In the genomic region with DNA sequence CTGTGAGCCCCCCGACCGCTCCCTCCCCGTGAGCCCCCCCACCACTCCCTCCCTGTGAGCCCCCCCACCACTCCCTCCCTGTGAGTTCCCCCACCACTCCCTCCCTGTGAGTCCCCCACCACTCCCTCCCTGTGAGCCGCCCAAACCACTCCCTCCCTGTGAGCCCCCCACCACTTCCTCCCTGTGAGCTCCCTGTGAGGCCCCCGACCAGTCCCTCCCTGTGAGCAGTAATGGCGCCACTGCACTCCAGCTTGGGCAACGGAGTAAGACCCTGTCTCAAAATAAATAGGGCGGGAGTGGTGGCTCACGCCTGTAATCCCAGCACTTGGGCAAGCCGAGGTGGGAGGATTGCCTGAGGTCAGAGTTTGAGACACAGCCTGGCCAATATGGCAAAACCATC, we compare ENCODE assay signal across 23 cellular contexts. TPM values are rescaled to one million over a fixed set of nuclear protein-coding genes. Genes with fewer than 3 reads are reported as not detected.
DNase-seq lines count a peak whose midpoint lies in the region; ATAC-seq, FAIRE-seq and TF ChIP-seq lines count a peak whose summit lies in the region.
"Had no signal": no experiment of that assay in that cellular context is flagged by ENCODE, and none has a peak within 500 bp of the region (broad histone marks: within the 10 kb centered on the region; RNA-seq: fewer than 3 reads in every experiment).

No MANE protein-coding gene starts in this region.

- H3K4me3 ChIP-seq in HepG2 (replicated peaks in 1 of 3; ENCODE audit: insufficient read depth in 1 of 3, low read depth in 2 of 3, low read length in 3 of 3) (no peak overlapping the region), right lobe of liver (no peak overlapping the region), mesendoderm (ENCODE audit: low read length) (no peak overlapping the region), SJCRH30 (no peak overlapping the region), Peyer's patch (no peak overlapping the region)
- H3K4me3 ChIP-seq: GM23248, HAP-1 had no signal

- H3K4me2 ChIP-seq in HepG2 (ENCODE audit: low read depth, low read length), result no peak overlapping the region
- H3K4me2 ChIP-seq in mesendoderm (ENCODE audit: low read length), result no peak overlapping the region

- no peak overlapping the region for H4K8ac ChIP-seq in mesendoderm (ENCODE audit: low read depth, low read length)

- ATAC-seq in HepG2, result no peak
- no peak for ATAC-seq in right lobe of liver

- H3K79me2 ChIP-seq in HepG2 (ENCODE audit: insufficient read depth, low read length) (no peaks in the 10 kb centered on the region), mesendoderm (ENCODE audit: control insufficient read depth, insufficient read depth, low read length) (no peaks in the 10 kb centered on the region)

- TF ChIP-seq EP300 in HepG2 (IDR thresholded peaks at IDR 0.05; ENCODE audit: low read depth in 2 of 2, low read length in 2 of 2), result no peak
- TF ChIP-seq EP300 in HepG2 (CRISPR knock-in tag; IDR thresholded peaks at IDR 0.05; ENCODE audit: borderline replicate concordance), result no peak

- in situ Hi-C loops in HepG2 (cut with HindIII; ENCODE audit: extremely low pct_ligation_motif_present, low pct_unique_long_range_greater_than_20kb), result no loop called here

- H4K5ac ChIP-seq in mesendoderm (ENCODE audit: low read length), result no peak overlapping the region

- no peaks in the 10 kb centered on the region for H4K20me1 ChIP-seq in HepG2 (ENCODE audit: insufficient read depth, low read length)

- no TSS peak for BruUV-seq in HepG2 (replicated peaks; lab: Mats Ljungman, UMichigan)

- no peaks in the 10 kb centered on the region for H3K9me3 ChIP-seq in HepG2 (ENCODE audit: low read length)
- no peaks in the 10 kb centered on the region for H3K9me3 ChIP-seq in right lobe of liver
- no peaks in the 10 kb centered on the region for H3K9me3 ChIP-seq in SJCRH30 (replicated peaks)
- no peaks in the 10 kb centered on the region for H3K9me3 ChIP-seq in Peyer's patch
- H3K9me3 ChIP-seq: BE2C, Caco-2, HAP-1 had no signal

- H2BK15ac ChIP-seq in mesendoderm (replicated peaks; ENCODE audit: low read depth), result no peak overlapping the region

- 88% methylated on average over 10 of the region's 10 CpGs for WGBS in HepG2 (ENCODE audit: low lambda C conversion rate)
- 68% methylated on average over 10 of the region's 10 CpGs for WGBS in right lobe of liver (ENCODE audit: insufficient coverage, low coverage, low lambda C conversion rate, missing lambda C conversion rate)
- no CpG with 5 or more reads among the region's 10 CpGs for WGBS in mesendoderm (ENCODE audit: extremely low coverage, insufficient coverage, low lambda C conversion rate)

- no peak overlapping the region for H2BK5ac ChIP-seq in mesendoderm (ENCODE audit: low read length)

- H3K27me3 ChIP-seq in HepG2 (ENCODE audit: control insufficient read depth in 1 of 2, insufficient read depth in 2 of 2, low read length in 2 of 2), result no peaks in the 10 kb centered on the region
- H3K27me3 ChIP-seq in right lobe of liver, result no peaks in the 10 kb centered on the region
- H3K27me3 ChIP-seq in mesendoderm (ENCODE audit: insufficient read depth, low read length, poor library complexity), result no peaks in the 10 kb centered on the region
- H3K27me3 ChIP-seq in SJCRH30, result no peaks in the 10 kb centered on the region
- no peaks in the 10 kb centered on the region for H3K27me3 ChIP-seq in Peyer's patch
- H3K27me3 ChIP-seq: BE2C had no signal

- H3K18ac ChIP-seq in mesendoderm (ENCODE audit: low read length), result no peak overlapping the region

- intact Hi-C loops in HepG2 (cut with micrococcal nuclease; ENCODE audit: unreplicated experiment) (loop anchor here (10.0 kb wide), 1 partner anchor 55 kb away; a partner anchor contains a TSS), right lobe of liver (cut with DNase I) (no loop called here)

- H3K23ac ChIP-seq in mesendoderm (ENCODE audit: low read length), result no peak overlapping the region

- H2BK120ac ChIP-seq in mesendoderm (ENCODE audit: low read depth, low read length), result no peak overlapping the region

- no peak overlapping the region for H2AK5ac ChIP-seq in mesendoderm (ENCODE audit: low read length)

- H3K9ac ChIP-seq in HepG2 (ENCODE audit: insufficient read depth, low read depth, low read length), result no peak overlapping the region
- H3K9ac ChIP-seq in mesendoderm (ENCODE audit: low read length), result no peak overlapping the region
- H3K9ac ChIP-seq: GM23248 had no signal

- TF ChIP-seq POLR2A in HepG2 (IDR thresholded peaks at IDR 0.05; ENCODE audit: insufficient read depth in 1 of 2, low read depth in 2 of 2, low read length in 2 of 2) (no peak), right lobe of liver (IDR thresholded peaks at IDR 0.05) (no peak), Peyer's patch (IDR thresholded peaks at IDR 0.05) (no peak)

- POLR2A ChIA-PET in HepG2 (lab: Yijun Ruan, JAX), result no interaction called here

- H3K36me3 ChIP-seq in HepG2 (replicated peaks in 1 of 2; ENCODE audit: control insufficient read depth in 1 of 2, insufficient read depth in 2 of 2, low read length in 2 of 2), result peaks cover 5 to 13% of the 10 kb centered on the region in 2 experiments; a peak in 3 of 5 replicates
- no peaks in the 10 kb centered on the region for H3K36me3 ChIP-seq in right lobe of liver
- no peaks in the 10 kb centered on the region for H3K36me3 ChIP-seq in mesendoderm (ENCODE audit: control insufficient read depth, insufficient read depth, low read length)
- no peaks in the 10 kb centered on the region for H3K36me3 ChIP-seq in SJCRH30
- peaks cover 0 to 5% (median 0%) of the 10 kb centered on the region in 3 donors for H3K36me3 ChIP-seq in Peyer's patch
- H3K36me3 ChIP-seq: BE2C, HAP-1 had no signal

- CTCF ChIA-PET in HepG2 (lab: Yijun Ruan, JAX; ENCODE audit: low intra/inter-chr PET ratio, low total read pairs), result no interaction called here

- H3K4me1 ChIP-seq in HepG2 (ENCODE audit: insufficient read depth, low read length) (peaks cover 43% of the 10 kb centered on the region), right lobe of liver (no peaks in the 10 kb centered on the region), mesendoderm (ENCODE audit: control insufficient read depth, low read depth, low read length) (no peaks in the 10 kb centered on the region), SJCRH30 (no peaks in the 10 kb centered on the region), Peyer's patch (peaks cover 0 to 7% (median 0%) of the 10 kb centered on the region in 4 donors)
- H3K4me1 ChIP-seq: BE2C, Caco-2, HAP-1 had no signal

- no peak for TF ChIP-seq RAD21 in HepG2 (CRISPR knock-in tag; IDR thresholded peaks at IDR 0.05)

- FAIRE-seq in HepG2 (lab: Jason Lieb, UNC), result no peak
- FAIRE-seq: A204.1, D721Med, GM12892, GM18507 had no signal

- H3K79me1 ChIP-seq in mesendoderm (ENCODE audit: low read length), result no peaks in the 10 kb centered on the region

- TF ChIP-seq CTCF in HepG2 (CRISPR knock-in tag; IDR thresholded peaks at IDR 0.05) (no peak), right lobe of liver (IDR thresholded peaks at IDR 0.05) (no peak), Peyer's patch (IDR thresholded peaks at IDR 0.05) (no peak)

- H3K4ac ChIP-seq in mesendoderm (ENCODE audit: low read depth, low read length), result no peak overlapping the region

- H3K56ac ChIP-seq in mesendoderm (ENCODE audit: low read length), result no peak overlapping the region

- no peak overlapping the region for H2AFZ ChIP-seq in HepG2 (ENCODE audit: low read length)
- H2AFZ ChIP-seq: GM23248 had no signal

- no peak for DNase-seq in HepG2 (ENCODE audit: low spot score)
- DNase-seq in right lobe of liver, result no peak
- DNase-seq in NCI-H69 (lab: John Stamatoyannopoulos, UW), result peak; percentile 38
- peak; percentile 45 for DNase-seq in mesendoderm
- no peak for DNase-seq in SJCRH30
- DNase-seq in activated CD4-positive, alpha-beta T cell treated with anti-CD3 and anti-CD28 coated beads for 1 hour, result no peak
- DNase-seq in Peyer's patch, result no peak
- DNase-seq: ACHN; BE2C; Caco-2; CD4-positive, alpha-beta T cell; GDM1; GM23248; IMR-90 had no signal

- no peak overlapping the region for H3K27ac ChIP-seq in HepG2 (ENCODE audit: extremely low read length, insufficient read depth, low read length)
- H3K27ac ChIP-seq in right lobe of liver, result no peak overlapping the region
- no peak overlapping the region for H3K27ac ChIP-seq in mesendoderm (ENCODE audit: low read depth, low read length)
- no peak overlapping the region for H3K27ac ChIP-seq in SJCRH30
- H3K27ac ChIP-seq in Peyer's patch, result no peak overlapping the region
- H3K27ac ChIP-seq: C4-2B, GM23248 had no signal

RNA-seq across cellular contexts. Expression of a gene that starts 9.9 kb away (rescaled TPM):
- 1.3 and 4.4 TPM in 2 replicates for total RNA-seq in HepG2 (2016; rRNA removed; fragmentation: Illumina TruSeq; extraction: Trizol)
- total RNA-seq in HepG2 (2016; cell fraction: cytosol; rRNA removed; fragmentation: Illumina TruSeq; extraction: Trizol; ENCODE audit: low read depth), result 3.4 and 3.5 TPM in 2 replicates
- total RNA-seq in HepG2 (2016; cell fraction: insoluble cytoplasmic fraction; rRNA removed; fragmentation: Illumina TruSeq; extraction: Trizol), result 2.5 and 6.4 TPM in 2 replicates
- total RNA-seq in HepG2 (2016; cell fraction: membrane; rRNA removed; fragmentation: Illumina TruSeq; extraction: Trizol), result 1.7 and 2.0 TPM in 2 replicates
- total RNA-seq in HepG2 (2016; cell fraction: nucleus; rRNA removed; fragmentation: Illumina TruSeq; extraction: Trizol), result 7.8 and 9.7 TPM in 2 replicates
- 32.4 and 41.2 TPM in 2 replicates for polyA plus RNA-seq in HepG2 (2011; rRNA removed)
- polyA plus RNA-seq in HepG2 (2011; cell fraction: cytosol; rRNA removed), result 27.7 and 35.9 TPM in 2 replicates
- 316 and 410 TPM in 2 replicates for polyA plus RNA-seq in HepG2 (2011; cell fraction: nucleus; rRNA removed)
- polyA plus RNA-seq in HepG2 (2012), result 29.1 and 29.7 TPM in 2 replicates
- 0.23 and 0.72 TPM in 2 replicates for polyA plus RNA-seq in HepG2 (2016; cell fraction: cytosol; fragmentation: Illumina TruSeq; extraction: Trizol; ENCODE audit: low read depth)
- 1.6 and 2.2 TPM in 2 replicates for polyA plus RNA-seq in HepG2 (2016; cell fraction: insoluble cytoplasmic fraction; fragmentation: Illumina TruSeq; extraction: Trizol; ENCODE audit: low read depth)
- polyA plus RNA-seq in HepG2 (2016; cell fraction: membrane; fragmentation: Illumina TruSeq; extraction: Trizol; ENCODE audit: low read depth), result 0.54 and 0.71 TPM in 2 replicates
- 25.9 and 28.7 TPM in 2 replicates for polyA plus RNA-seq in HepG2 (2016; cell fraction: nucleus; fragmentation: Illumina TruSeq; extraction: Trizol; ENCODE audit: insufficient read depth, low read depth)
- 20.1 and 68.5 TPM in 2 replicates for polyA minus RNA-seq in HepG2 (2011; rRNA and poly(A)+ RNA removed; ENCODE audit: low replicate concordance)
- 20.8 and 23.1 TPM in 2 replicates for polyA minus RNA-seq in HepG2 (2011; cell fraction: cytosol; rRNA and poly(A)+ RNA removed)
- polyA minus RNA-seq in HepG2 (2011; cell fraction: nucleus; rRNA and poly(A)+ RNA removed), result 41.6 and 44.5 TPM in 2 replicates
- total RNA-seq in right lobe of liver, result 10 to 100 TPM in 3 of 6 experiments, 1 to 10 TPM in 3; 4.8 to 14.6 (median 9.1) TPM
- polyA plus RNA-seq in mesendoderm (2013, experiment 1 of 2), result 3.9 TPM
- polyA plus RNA-seq in mesendoderm (2013, experiment 2 of 2), result 4.4 TPM
- total RNA-seq in SJCRH30 (2014; rRNA removed; shearing (Covaris generic)), result 7.8 and 11.0 TPM in 2 replicates
- total RNA-seq in Peyer's patch, result 100 to 1,000 TPM in 1 of 4 donors, 10 to 100 TPM in 3; 30.1 to 162 (median 72.1) TPM

RNA-seq across cellular contexts. Expression of a gene that starts 17.1 kb away (rescaled TPM):
- 0.48 and 0.84 TPM in 2 replicates for total RNA-seq in HepG2 (2016; rRNA removed; fragmentation: Illumina TruSeq; extraction: Trizol)
- 0.35 and 0.51 TPM in 2 replicates for total RNA-seq in HepG2 (2016; cell fraction: cytosol; rRNA removed; fragmentation: Illumina TruSeq; extraction: Trizol; ENCODE audit: low read depth)
- total RNA-seq in HepG2 (2016; cell fraction: insoluble cytoplasmic fraction; rRNA removed; fragmentation: Illumina TruSeq; extraction: Trizol), result 0.16 and 0.50 TPM in 2 replicates
- total RNA-seq in HepG2 (2016; cell fraction: membrane; rRNA removed; fragmentation: Illumina TruSeq; extraction: Trizol), result 0.38 and 0.40 TPM in 2 replicates
- total RNA-seq in HepG2 (2016; cell fraction: nucleus; rRNA removed; fragmentation: Illumina TruSeq; extraction: Trizol), result 0.28 and 0.63 TPM in 2 replicates
- polyA plus RNA-seq in HepG2 (2011; rRNA removed), result 32.0 and 40.3 TPM in 2 replicates
- polyA plus RNA-seq in HepG2 (2011; cell fraction: cytosol; rRNA removed), result 17.7 and 31.9 TPM in 2 replicates
- 222 and 325 TPM in 2 replicates for polyA plus RNA-seq in HepG2 (2011; cell fraction: nucleus; rRNA removed)
- polyA plus RNA-seq in HepG2 (2012), result 21.8 and 23.4 TPM in 2 replicates
- not detected in 2 replicates for polyA plus RNA-seq in HepG2 (2016; cell fraction: cytosol; fragmentation: Illumina TruSeq; extraction: Trizol; ENCODE audit: low read depth)
- 0.41 and 0.69 TPM in 2 replicates for polyA plus RNA-seq in HepG2 (2016; cell fraction: insoluble cytoplasmic fraction; fragmentation: Illumina TruSeq; extraction: Trizol; ENCODE audit: low read depth)
- polyA plus RNA-seq in HepG2 (2016; cell fraction: membrane; fragmentation: Illumina TruSeq; extraction: Trizol; ENCODE audit: low read depth), result not detected in 2 replicates
- polyA plus RNA-seq in HepG2 (2016; cell fraction: nucleus; fragmentation: Illumina TruSeq; extraction: Trizol; ENCODE audit: insufficient read depth, low read depth), result 1.5 TPM in 2 replicates
- polyA minus RNA-seq in HepG2 (2011; rRNA and poly(A)+ RNA removed; ENCODE audit: low replicate concordance), result 18.3 and 37.9 TPM in 2 replicates
- polyA minus RNA-seq in HepG2 (2011; cell fraction: cytosol; rRNA and poly(A)+ RNA removed), result 19.3 and 20.1 TPM in 2 replicates
- 25.0 and 29.0 TPM in 2 replicates for polyA minus RNA-seq in HepG2 (2011; cell fraction: nucleus; rRNA and poly(A)+ RNA removed)
- 1 to 10 TPM; 4.2 to 10.0 (median 7.3) TPM for total RNA-seq in right lobe of liver
- polyA plus RNA-seq in mesendoderm (2013, experiment 1 of 2), result 7.9 TPM
- polyA plus RNA-seq in mesendoderm (2013, experiment 2 of 2), result 8.0 TPM
- 2.9 TPM in 2 replicates for total RNA-seq in SJCRH30 (2014; rRNA removed; shearing (Covaris generic))
- total RNA-seq in Peyer's patch, result 100 to 1,000 TPM in 2 of 4 donors, 10 to 100 TPM in 2; 82.6 to 187 (median 118) TPM

RNA-seq across cellular contexts. Expression of a gene that starts 23.4 kb away (rescaled TPM):
- total RNA-seq in HepG2 (2016; rRNA removed; fragmentation: Illumina TruSeq; extraction: Trizol), result 70.0 and 84.5 TPM in 2 replicates
- 29.8 and 31.9 TPM in 2 replicates for total RNA-seq in HepG2 (2016; cell fraction: cytosol; rRNA removed; fragmentation: Illumina TruSeq; extraction: Trizol; ENCODE audit: low read depth)
- total RNA-seq in HepG2 (2016; cell fraction: insoluble cytoplasmic fraction; rRNA removed; fragmentation: Illumina TruSeq; extraction: Trizol), result 66.1 and 74.6 TPM in 2 replicates
- total RNA-seq in HepG2 (2016; cell fraction: membrane; rRNA removed; fragmentation: Illumina TruSeq; extraction: Trizol), result 70.9 and 77.3 TPM in 2 replicates
- total RNA-seq in HepG2 (2016; cell fraction: nucleus; rRNA removed; fragmentation: Illumina TruSeq; extraction: Trizol), result 37.1 and 39.3 TPM in 2 replicates
- polyA plus RNA-seq in HepG2 (2011; rRNA removed), result 58.1 and 63.6 TPM in 2 replicates
- polyA plus RNA-seq in HepG2 (2011; cell fraction: cytosol; rRNA removed), result 71.9 and 76.4 TPM in 2 replicates
- polyA plus RNA-seq in HepG2 (2011; cell fraction: nucleus; rRNA removed), result 59.2 and 73.6 TPM in 2 replicates
- polyA plus RNA-seq in HepG2 (2012), result 37.6 and 46.6 TPM in 2 replicates
- polyA plus RNA-seq in HepG2 (2016; cell fraction: cytosol; fragmentation: Illumina TruSeq; extraction: Trizol; ENCODE audit: low read depth), result 36.8 and 41.0 TPM in 2 replicates
- polyA plus RNA-seq in HepG2 (2016; cell fraction: insoluble cytoplasmic fraction; fragmentation: Illumina TruSeq; extraction: Trizol; ENCODE audit: low read depth), result 82.0 and 114 TPM in 2 replicates
- 75.2 and 79.7 TPM in 2 replicates for polyA plus RNA-seq in HepG2 (2016; cell fraction: membrane; fragmentation: Illumina TruSeq; extraction: Trizol; ENCODE audit: low read depth)
- polyA plus RNA-seq in HepG2 (2016; cell fraction: nucleus; fragmentation: Illumina TruSeq; extraction: Trizol; ENCODE audit: insufficient read depth, low read depth), result 90.2 and 93.1 TPM in 2 replicates
- 84.2 and 138 TPM in 2 replicates for polyA minus RNA-seq in HepG2 (2011; rRNA and poly(A)+ RNA removed; ENCODE audit: low replicate concordance)
- 122 and 138 TPM in 2 replicates for polyA minus RNA-seq in HepG2 (2011; cell fraction: cytosol; rRNA and poly(A)+ RNA removed)
- polyA minus RNA-seq in HepG2 (2011; cell fraction: nucleus; rRNA and poly(A)+ RNA removed), result 21.5 and 28.6 TPM in 2 replicates
- total RNA-seq in right lobe of liver, result 10 to 100 TPM; 16.4 to 53.8 (median 22.2) TPM
- polyA plus RNA-seq in mesendoderm (2013, experiment 1 of 2), result 595 TPM
- 606 TPM for polyA plus RNA-seq in mesendoderm (2013, experiment 2 of 2)
- total RNA-seq in SJCRH30 (2014; rRNA removed; shearing (Covaris generic)), result 87.2 and 91.4 TPM in 2 replicates
- 10 to 100 TPM; 20.6 to 47.0 (median 22.6) TPM for total RNA-seq in Peyer's patch

RNA-seq across cellular contexts. Expression of a gene that starts 28.5 kb away (rescaled TPM):
- total RNA-seq in HepG2 (2016; rRNA removed; fragmentation: Illumina TruSeq; extraction: Trizol) (under 0.01 TPM in 1 of 2 replicates, not detected in the other), right lobe of liver (not detected), Peyer's patch (not detected)
- under 0.01 TPM in 2 replicates for total RNA-seq in HepG2 (2016; cell fraction: cytosol; rRNA removed; fragmentation: Illumina TruSeq; extraction: Trizol; ENCODE audit: low read depth)
- total RNA-seq in HepG2 (2016; cell fraction: insoluble cytoplasmic fraction; rRNA removed; fragmentation: Illumina TruSeq; extraction: Trizol), result under 0.01 TPM in 1 of 2 replicates, not detected in the other
- total RNA-seq in HepG2 (2016; cell fraction: membrane; rRNA removed; fragmentation: Illumina TruSeq; extraction: Trizol), result under 0.01 TPM in 1 of 2 replicates, not detected in the other
- total RNA-seq in HepG2 (2016; cell fraction: nucleus; rRNA removed; fragmentation: Illumina TruSeq; extraction: Trizol), result not detected in 2 replicates
- not detected in 2 replicates for polyA plus RNA-seq in HepG2 (2011; rRNA removed)
- polyA plus RNA-seq in HepG2 (2011; cell fraction: cytosol; rRNA removed), result not detected in 2 replicates
- polyA plus RNA-seq in HepG2 (2011; cell fraction: nucleus; rRNA removed), result not detected in 2 replicates
- polyA plus RNA-seq in HepG2 (2012), result not detected in 2 replicates
- not detected in 2 replicates for polyA plus RNA-seq in HepG2 (2016; cell fraction: cytosol; fragmentation: Illumina TruSeq; extraction: Trizol; ENCODE audit: low read depth)
- not detected in 2 replicates for polyA plus RNA-seq in HepG2 (2016; cell fraction: insoluble cytoplasmic fraction; fragmentation: Illumina TruSeq; extraction: Trizol; ENCODE audit: low read depth)
- not detected in 2 replicates for polyA plus RNA-seq in HepG2 (2016; cell fraction: membrane; fragmentation: Illumina TruSeq; extraction: Trizol; ENCODE audit: low read depth)
- polyA plus RNA-seq in HepG2 (2016; cell fraction: nucleus; fragmentation: Illumina TruSeq; extraction: Trizol; ENCODE audit: insufficient read depth, low read depth), result not detected in 2 replicates
- under 0.01 TPM in 1 of 2 replicates, not detected in the other for polyA minus RNA-seq in HepG2 (2011; rRNA and poly(A)+ RNA removed; ENCODE audit: low replicate concordance)
- under 0.01 TPM in 1 of 2 replicates, not detected in the other for polyA minus RNA-seq in HepG2 (2011; cell fraction: cytosol; rRNA and poly(A)+ RNA removed)
- not detected in 2 replicates for polyA minus RNA-seq in HepG2 (2011; cell fraction: nucleus; rRNA and poly(A)+ RNA removed)
- polyA plus RNA-seq in mesendoderm (2013, experiment 1 of 2), result not detected
- polyA plus RNA-seq in mesendoderm (2013, experiment 2 of 2), result not detected
- not detected in 2 replicates for total RNA-seq in SJCRH30 (2014; rRNA removed; shearing (Covaris generic))
- total RNA-seq: Caco-2; CD4-positive, alpha-beta T cell; Daoy; GM23248; H4; HT-29; IMR-90 had no signal
- polyA plus RNA-seq: GM23248, IMR-90 had no signal

RNA-seq across cellular contexts. Expression of a gene that starts 28.9 kb away (rescaled TPM):
- total RNA-seq in HepG2 (2016; rRNA removed; fragmentation: Illumina TruSeq; extraction: Trizol) (20.5 and 64.7 TPM in 2 replicates), right lobe of liver (100 to 1,000 TPM in 2 of 6 experiments, 10 to 100 TPM in 4; 82.6 to 180 (median 93.2) TPM), Peyer's patch (100 to 1,000 TPM; 287 to 409 (median 366) TPM)
- total RNA-seq in HepG2 (2016; cell fraction: cytosol; rRNA removed; fragmentation: Illumina TruSeq; extraction: Trizol; ENCODE audit: low read depth), result 30.1 and 37.5 TPM in 2 replicates
- total RNA-seq in HepG2 (2016; cell fraction: insoluble cytoplasmic fraction; rRNA removed; fragmentation: Illumina TruSeq; extraction: Trizol), result 17.1 and 68.9 TPM in 2 replicates
- 50.5 and 59.4 TPM in 2 replicates for total RNA-seq in HepG2 (2016; cell fraction: membrane; rRNA removed; fragmentation: Illumina TruSeq; extraction: Trizol)
- 58.0 and 76.3 TPM in 2 replicates for total RNA-seq in HepG2 (2016; cell fraction: nucleus; rRNA removed; fragmentation: Illumina TruSeq; extraction: Trizol)
- 164 and 232 TPM in 2 replicates for polyA plus RNA-seq in HepG2 (2011; rRNA removed)
- 108 and 161 TPM in 2 replicates for polyA plus RNA-seq in HepG2 (2011; cell fraction: cytosol; rRNA removed)
- polyA plus RNA-seq in HepG2 (2011; cell fraction: nucleus; rRNA removed), result 1,157 and 1,454 TPM in 2 replicates
- 55.1 and 79.6 TPM in 2 replicates for polyA plus RNA-seq in HepG2 (2012)
- polyA plus RNA-seq in HepG2 (2016; cell fraction: cytosol; fragmentation: Illumina TruSeq; extraction: Trizol; ENCODE audit: low read depth), result 28.3 and 31.6 TPM in 2 replicates
- 28.7 and 28.8 TPM in 2 replicates for polyA plus RNA-seq in HepG2 (2016; cell fraction: insoluble cytoplasmic fraction; fragmentation: Illumina TruSeq; extraction: Trizol; ENCODE audit: low read depth)
- 47.1 and 48.7 TPM in 2 replicates for polyA plus RNA-seq in HepG2 (2016; cell fraction: membrane; fragmentation: Illumina TruSeq; extraction: Trizol; ENCODE audit: low read depth)
- 234 and 238 TPM in 2 replicates for polyA plus RNA-seq in HepG2 (2016; cell fraction: nucleus; fragmentation: Illumina TruSeq; extraction: Trizol; ENCODE audit: insufficient read depth, low read depth)
- 129 and 199 TPM in 2 replicates for polyA minus RNA-seq in HepG2 (2011; rRNA and poly(A)+ RNA removed; ENCODE audit: low replicate concordance)
- 47.6 and 51.1 TPM in 2 replicates for polyA minus RNA-seq in HepG2 (2011; cell fraction: cytosol; rRNA and poly(A)+ RNA removed)
- 58.8 and 65.8 TPM in 2 replicates for polyA minus RNA-seq in HepG2 (2011; cell fraction: nucleus; rRNA and poly(A)+ RNA removed)
- polyA plus RNA-seq in mesendoderm (2013, experiment 1 of 2), result 82.5 TPM
- 81.3 TPM for polyA plus RNA-seq in mesendoderm (2013, experiment 2 of 2)
- total RNA-seq in SJCRH30 (2014; rRNA removed; shearing (Covaris generic)), result 61.0 and 66.8 TPM in 2 replicates

Comparison
In these comparisons a context has a peak if more than half of its experiments do, and no peak if none do; other contexts are left out.
1. DNase-seq: peak in NCI-H69 (single experiment) and mesendoderm (single experiment); none in HepG2 (single experiment), right lobe of liver (0 of 3), SJCRH30 (0 of 2), activated CD4-positive, alpha-beta T cell treated with anti-CD3 and anti-CD28 coated beads for 1 hour (single experiment) and Peyer's patch (0 of 3).
2. RNA of a gene that starts 17.1 kb away (total RNA-seq): 82.6 to 187 TPM in Peyer's patch; 4.2 to 10.0 TPM in right lobe of liver, 2.9 TPM in SJCRH30 and 0.16 to 0.84 TPM in HepG2; every median in the first group is over 4 times any median in the second.